ENCODE assay signal across 17 cellular contexts in the genomic region with DNA sequence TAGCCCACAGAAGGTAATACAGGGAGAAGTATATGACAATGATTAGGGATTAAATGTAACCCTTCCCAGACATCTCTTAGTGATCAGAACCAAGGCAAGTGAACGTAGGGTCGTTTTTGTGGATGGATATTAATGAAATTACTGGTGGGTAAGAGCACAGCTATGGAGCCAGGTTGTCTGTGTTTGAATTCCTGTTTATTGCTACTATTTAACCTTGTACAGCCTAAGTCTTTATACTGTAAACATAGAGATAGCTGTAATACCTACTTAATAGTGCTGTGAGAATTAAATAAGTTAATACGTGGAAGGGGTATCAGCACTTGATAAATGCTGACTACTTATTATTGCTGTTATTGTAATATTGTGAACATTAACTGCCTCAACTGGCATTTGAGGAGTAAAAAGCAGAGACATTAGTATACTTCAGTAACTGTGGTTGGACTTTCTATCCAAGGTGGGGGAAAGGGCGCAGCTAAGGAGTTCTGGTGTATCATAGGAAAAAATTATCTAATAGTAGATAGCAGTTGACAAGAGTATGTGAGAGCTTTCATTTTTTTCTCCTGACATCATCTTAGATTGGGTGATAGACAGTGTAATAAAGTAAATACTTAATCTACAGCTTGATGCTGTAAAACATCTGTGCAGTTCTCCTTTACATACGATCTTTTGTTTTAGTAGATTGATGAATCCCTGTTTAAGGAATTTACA.
DNase-seq lines count a peak whose midpoint lies in the region; ATAC-seq, FAIRE-seq and TF ChIP-seq lines count a peak whose summit lies in the region.
"Had no signal": no experiment of that assay in that cellular context is flagged by ENCODE, and none has a peak within 500 bp of the region (broad histone marks: within the 10 kb centered on the region; RNA-seq: fewer than 3 reads in every experiment).

No MANE protein-coding gene starts in this region.

- H4K20me1 ChIP-seq in K562 (replicated peaks; ENCODE audit: control insufficient read depth, insufficient read depth, low read length): 0 out of 2 replicates have a peak, but pooled peaks cover under 1% of the 10 kb centered on the region

- no peak overlapping the region for H3K4me3 ChIP-seq in K562
- no peak overlapping the region for H3K4me3 ChIP-seq in foreskin fibroblast (ENCODE audit: low read depth in 1 of 2, low read length in 2 of 2)
- H3K4me3 ChIP-seq in small intestine (ENCODE audit: low read depth in 1 of 2, low read length in 2 of 2): no peak overlapping the region

- in situ Hi-C loops in K562 (cut with MboI): no loop called here

- no peak overlapping the region for H3K9ac ChIP-seq in K562 (ENCODE audit: insufficient read depth in 1 of 2, low read depth in 2 of 2, low read length in 2 of 2)

- H3K9me3 ChIP-seq in K562 (replicated peaks; ENCODE audit: control insufficient read depth, insufficient read depth, low read depth, low read length) (no peaks in the 10 kb centered on the region), small intestine (ENCODE audit: control insufficient read depth, low read depth) (no peaks in the 10 kb centered on the region)

- intact Hi-C loops in K562 (cut with micrococcal nuclease): no loop called here

- peaks cover 3% of the 10 kb centered on the region for H3K9me1 ChIP-seq in K562 (ENCODE audit: control insufficient read depth, insufficient read depth, low read length)

- FAIRE-seq in K562 (lab: Jason Lieb, UNC): no peak
- FAIRE-seq in small intestine (lab: Jason Lieb, UNC): no peak

- CTCF ChIA-PET in K562 (lab: Yijun Ruan, JAX; ENCODE audit: low intra/inter-chr PET ratio): no interaction called here

- no peaks in the 10 kb centered on the region; the same call in 2 of the 3 replicates for H3K36me3 ChIP-seq in K562 (ENCODE audit: control insufficient read depth, insufficient read depth, low read length)
- H3K36me3 ChIP-seq in small intestine (ENCODE audit: control insufficient read depth in 2 of 2, insufficient read depth in 2 of 2, low read length in 2 of 2): no peaks in the 10 kb centered on the region

- H3K36me3 Mint-ChIP-seq in HFFc6 (ENCODE audit: low read depth): peaks cover 33% of the 10 kb centered on the region

- H3K79me2 ChIP-seq in K562 (ENCODE audit: control insufficient read depth, insufficient read depth, low read length): peaks cover 49% of the 10 kb centered on the region

- H3K9me3 Mint-ChIP-seq in HFFc6: no peaks in the 10 kb centered on the region

- ATAC-seq in K562 (no peak), GM19328 (IDR thresholded peaks at IDR 0.05; ENCODE audit: unreplicated experiment) (no peak)
- ATAC-seq: HCT116 had no signal

- no peak overlapping the region for H3K27ac ChIP-seq in K562 (ENCODE audit: extremely low read depth, low read depth, low read length)
- H3K27ac ChIP-seq in small intestine (ENCODE audit: low read depth in 1 of 2, low read length in 1 of 2): no peak overlapping the region

- no peaks in the 10 kb centered on the region; a peak in 1 of 5 replicates for H3K27me3 ChIP-seq in K562 (ENCODE audit: control insufficient read depth in 2 of 2, insufficient read depth in 2 of 2, low read length in 2 of 2)
- no peaks in the 10 kb centered on the region for H3K27me3 ChIP-seq in small intestine (ENCODE audit: control insufficient read depth in 2 of 2, insufficient read depth in 2 of 2, low read length in 2 of 2)

- POLR2A ChIA-PET in K562 (lab: Yijun Ruan, JAX): interaction anchor here (0.6 kb wide), 2 partner anchors 29 to 48 kb away, joined by 3 read pairs; no protein-coding TSS in a partner anchor

- TF ChIP-seq EP300 in K562 (IDR thresholded peaks at IDR 0.05; ENCODE audit: low read length): no peak

- WGBS in K562 (ENCODE audit: insufficient coverage, low coverage, missing lambda C conversion rate): 70% methylated on average over 5 of the region's 5 CpGs
- 34 to 58% (median 52%) methylated on average over 5 of the region's 5 CpGs for WGBS in small intestine, 3 donors

- no peak for TF ChIP-seq RAD21 in K562 (CRISPR knock-in tag; conservative IDR thresholded peaks at IDR 0.05 in 1 of 2, IDR thresholded peaks at IDR 0.05 in 1 of 2)

- H3K4me1 ChIP-seq in K562 (replicated peaks in 1 of 2; ENCODE audit: control insufficient read depth in 2 of 2, insufficient read depth in 2 of 2, low read length in 2 of 2): peaks cover 4 to 8% of the 10 kb centered on the region in 2 experiments; a peak in 3 of 5 replicates
- no peaks in the 10 kb centered on the region for H3K4me1 ChIP-seq in small intestine (ENCODE audit: control insufficient read depth in 2 of 2, insufficient read depth in 1 of 2, low read depth in 1 of 2, low read length in 1 of 2)

- BruUV-seq in K562 (replicated peaks; lab: Mats Ljungman, UMichigan): no TSS peak

- H3K4me3 Mint-ChIP-seq in HFFc6: peak overlapping the region; percentile 68

- H3K27me3 Mint-ChIP-seq in HFFc6 (ENCODE audit: insufficient read depth): no peaks in the 10 kb centered on the region; the same call in 1 of the 2 replicates
- H3K27me3 Mint-ChIP-seq: CD4-positive, CD25-positive, alpha-beta regulatory T cell had no signal

- no peak for TF ChIP-seq POLR2A in K562 (conservative IDR thresholded peaks at IDR 0.05)

- TF ChIP-seq CTCF in HFFc6 (IDR thresholded peaks at IDR 0.05) (no peak), K562 (IDR thresholded peaks at IDR 0.05 in 2 of 3, conservative IDR thresholded peaks at IDR 0.05 in 1 of 3; ENCODE audit: insufficient read depth in 2 of 3, low read depth in 1 of 3, low read length in 3 of 3) (no peak), foreskin fibroblast (IDR thresholded peaks at IDR 0.05; ENCODE audit: low read depth, low read length) (no peak)

- no peak overlapping the region for H2AFZ ChIP-seq in K562 (ENCODE audit: low read depth, low read length)

- no peak overlapping the region for H3K4me2 ChIP-seq in K562 (ENCODE audit: insufficient read depth, low read length)

- H3K27ac Mint-ChIP-seq in HFFc6: peak overlapping the region; percentile 80
- H3K27ac Mint-ChIP-seq: CD4-positive, CD25-positive, alpha-beta regulatory T cell had no signal

- peak; percentile 19 for DNase-seq in HFFc6
- no peak for DNase-seq in K562 (ENCODE audit: extremely low read depth in 1 of 4, low spot score in 3 of 4)
- peak; percentile 4 to 16 for DNase-seq in foreskin fibroblast
- peak; percentile 14 for DNase-seq in small intestine
- DNase-seq in NOMO-1 (lab: John Stamatoyannopoulos, UW; ENCODE audit: unreplicated experiment in 2 of 2): no peak
- no peak for DNase-seq in HK-2 (ENCODE audit: unreplicated experiment)
- DNase-seq: activated CD4-positive, CD25-positive, alpha-beta regulatory T cell; activated gamma-delta T cell treated with Interleukin-2 at 50 U/mL for 16 hours; CD4-positive, CD25-positive, alpha-beta regulatory T cell; effector CD4-positive, alpha-beta T cell; GDM1; glutamatergic neuron; midbrain; NCI-H1092; T-helper 1 cell had no signal

- H3K4me1 Mint-ChIP-seq in HFFc6 (ENCODE audit: low read depth): peaks cover 48% of the 10 kb centered on the region

TF ChIP-seq in K562, 482 proteins besides CTCF, POLR2A, EP300 and RAD21:
- peak; percentile 75 for TF ChIP-seq ZNF316 (IDR thresholded peaks at IDR 0.05)
- TF ChIP-seq MAFF (IDR thresholded peaks at IDR 0.05; ENCODE audit: low read length): peak; percentile 52
- no peak for TF ChIP-seq ZNF778 (CRISPR knock-in tag; IDR thresholded peaks at IDR 0.05)
- peak; percentile 28; the same call in 1 of the 2 replicates for TF ChIP-seq MAFK (IDR thresholded peaks at IDR 0.05; ENCODE audit: low read length)
- TF ChIP-seq TAF7 (tag; IDR thresholded peaks at IDR 0.05): no peak
- TF ChIP-seq C11orf30 (IDR thresholded peaks at IDR 0.05; ENCODE audit: low read depth): peak; percentile 57; the same call in 1 of the 2 replicates
- 0 out of 2 replicates have a peak, but pooled peaks have one; percentile 15 for TF ChIP-seq MAFG (tag; conservative IDR thresholded peaks at IDR 0.05)
TF ChIP-seq in K562: peak in this region for 5.

Comparison
In these comparisons a context has a peak if more than half of its experiments do, and no peak if none do; other contexts are left out.
1. DNase-seq: peak in HFFc6 (single experiment), foreskin fibroblast (2 of 2) and small intestine (single experiment); none in K562 (0 of 4), NOMO-1 (0 of 2) and HK-2 (single experiment).